Comparison of ENCODE assay signal across 8 cellular contexts in the genomic region with DNA sequence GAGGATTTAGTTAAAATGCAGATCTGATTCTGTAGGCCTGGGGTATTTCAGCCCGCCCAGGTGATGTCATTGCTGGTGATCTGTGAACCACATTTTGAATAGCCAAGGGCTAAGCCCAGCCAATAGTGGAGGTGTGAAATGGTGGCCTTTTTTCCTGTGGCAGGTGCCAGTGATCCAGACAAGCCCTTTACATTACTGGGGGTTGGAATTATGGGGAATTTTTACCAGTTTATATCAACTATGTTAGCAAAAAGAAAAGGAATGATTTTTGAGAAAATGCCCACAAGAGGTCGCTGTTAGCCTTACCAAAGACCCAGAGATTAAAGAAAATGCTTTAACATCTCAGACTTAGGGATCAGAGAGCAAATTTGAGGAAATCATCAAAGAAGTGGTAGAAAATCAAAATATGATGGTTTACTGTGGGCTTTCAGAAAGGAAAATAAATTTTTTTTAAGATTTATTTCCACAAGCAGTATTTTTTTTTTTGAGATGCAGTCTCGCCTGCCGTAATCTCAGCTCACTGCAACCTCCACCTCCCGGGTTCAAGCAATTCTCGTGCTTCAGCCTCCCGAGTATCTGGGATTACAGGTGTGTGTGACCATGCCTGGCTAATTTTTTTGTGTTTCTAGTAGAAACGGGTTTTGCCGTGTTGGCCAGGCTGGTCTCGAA. TPM values are rescaled to one million over a fixed set of nuclear protein-coding genes. Genes with fewer than 3 reads are reported as not detected.
A peak's percentile ranks its signal among the peaks of the same experiment; 100 is the strongest.
DNase-seq lines count a peak whose midpoint lies in the region; ATAC-seq and TF ChIP-seq lines count a peak whose summit lies in the region.

No MANE protein-coding gene starts in this region.

- peak; percentile 69 for DNase-seq in A673 (ENCODE audit: low spot score)
- peak; percentile 39 for DNase-seq in DMS79 treated with DMSO at 0.1 percent for 48 hours (lab: John Stamatoyannopoulos, UW)
- DNase-seq in NCI-H1092 treated with DMSO at 0.1 percent for 48 hours (lab: John Stamatoyannopoulos, UW), result peak; percentile 59
- DNase-seq in WERI-Rb-1, result peak; percentile 16
- DNase-seq in germinal center (ENCODE audit: low spot score), result peak; percentile 35
- no peak for DNase-seq in gastrocnemius medialis

- H3K4me1 ChIP-seq in A673 (ENCODE audit: insufficient read depth, low read length, poor library complexity, severe bottlenecking), result no peaks in the 10 kb centered on the region
- H3K4me1 ChIP-seq in gastrocnemius medialis, result peaks cover 8 to 13% of the 10 kb centered on the region in 2 donors

- TF ChIP-seq CTCF in A673 (conservative IDR thresholded peaks at IDR 0.05; ENCODE audit: low read depth, low read length) (peak; percentile 80), WERI-Rb-1 (IDR thresholded peaks at IDR 0.05; ENCODE audit: low read depth, low read length) (peak; percentile 16; the same call in 1 of the 2 replicates), gastrocnemius medialis (IDR thresholded peaks at IDR 0.05 in 4 of 5, conservative IDR thresholded peaks at IDR 0.05 in 1 of 5) (peak; percentile 49 to 76 (median 49))

- in situ Hi-C loops in gastrocnemius medialis (cut with MboI; ENCODE audit: low sequenced_read_pairs in 4 of 4), result no loop called here

- POLR2A ChIA-PET in A673 (lab: Charles Lee; ENCODE audit: low non-redundant PET), result no interaction called here

- no peak for TF ChIP-seq POLR2A in gastrocnemius medialis (IDR thresholded peaks at IDR 0.05)

- H3K9me3 ChIP-seq in A673 (ENCODE audit: low read depth, low read length, poor library complexity, severe bottlenecking) (peaks cover 3% of the 10 kb centered on the region), WERI-Rb-1 (ENCODE audit: severe bottlenecking) (no peaks in the 10 kb centered on the region), gastrocnemius medialis (no peaks in the 10 kb centered on the region)

- intact Hi-C loops in A673 (cut with micrococcal nuclease; ENCODE audit: unreplicated experiment), result loop anchor here (1.0 kb wide), 1 partner anchor 327 kb away; no protein-coding TSS in a partner anchor
- intact Hi-C loops in gastrocnemius medialis (cut with DNase I; ENCODE audit: low total_unique reads), result loop anchor here (1.0 to 10.0 kb wide), 3 partner anchors 327 to 1345 kb away; partner anchors contain the start of genes DCUN1D3 and LYRM1

- H3K27ac ChIP-seq in A673 (ENCODE audit: low read depth, low read length, poor library complexity, severe bottlenecking) (no peak overlapping the region), WERI-Rb-1 (no peak overlapping the region), gastrocnemius medialis (no peak overlapping the region)

- BruUV-seq in A673 (replicated peaks; lab: Mats Ljungman, UMichigan), result no TSS peak

- H3K27me3 ChIP-seq in A673 (replicated peaks; ENCODE audit: insufficient read depth, low read depth, low read length, poor library complexity) (no peaks in the 10 kb centered on the region), WERI-Rb-1 (ENCODE audit: insufficient read depth, low read depth, severe bottlenecking) (no peaks in the 10 kb centered on the region), gastrocnemius medialis (no peaks in the 10 kb centered on the region)

- no peak for ATAC-seq in gastrocnemius medialis
- ATAC-seq in HG03469 (IDR thresholded peaks at IDR 0.05; ENCODE audit: unreplicated experiment), result no peak
- no peak for ATAC-seq in HG03571 (IDR thresholded peaks at IDR 0.05; ENCODE audit: unreplicated experiment)

- H3K36me3 ChIP-seq in A673 (ENCODE audit: insufficient read depth, low read length, poor library complexity, severe bottlenecking) (no peaks in the 10 kb centered on the region), WERI-Rb-1 (no peaks in the 10 kb centered on the region), gastrocnemius medialis (no peaks in the 10 kb centered on the region)

- CTCF ChIA-PET in A673 (lab: Charles Lee), result interaction anchor here (0.7 kb wide), 1 partner anchor 492 kb away, joined by 5 read pairs; the partner anchor contains the start of gene COQ7

- H3K4me3 ChIP-seq in A673 (ENCODE audit: low read depth, low read length, poor library complexity, severe bottlenecking) (no peak overlapping the region), WERI-Rb-1 (ENCODE audit: low read depth, low read length) (no peak overlapping the region), gastrocnemius medialis (no peak overlapping the region)

RNA-seq across cellular contexts. Expression of gene VPS35L, which starts 3.9 kb away (rescaled TPM):
- total RNA-seq in A673 (2021), result 51.1 and 53.3 TPM in 2 replicates
- 10 to 100 TPM; 16.9 to 29.1 (median 24.8) TPM for total RNA-seq in gastrocnemius medialis

RNA-seq across cellular contexts. Expression of gene CCP110, which starts 35.6 kb away (rescaled TPM):
- total RNA-seq in A673 (2021) (37.8 and 42.1 TPM in 2 replicates), gastrocnemius medialis (1 to 10 TPM; 6.8 to 8.8 (median 7.0) TPM)

RNA-seq across cellular contexts. Expression of gene GDE1, which starts 37.5 kb away (rescaled TPM):
- total RNA-seq in A673 (2021), result 63.5 and 64.2 TPM in 2 replicates
- 10 to 100 TPM; 48.8 to 64.1 (median 53.7) TPM for total RNA-seq in gastrocnemius medialis

Comparison
In these comparisons a context has a peak if more than half of its experiments do, and no peak if none do; other contexts are left out.
1. DNase-seq: peak in A673 (single experiment), DMS79 treated with DMSO at 0.1 percent for 48 hours (single experiment), NCI-H1092 treated with DMSO at 0.1 percent for 48 hours (single experiment), WERI-Rb-1 (single experiment) and germinal center (single experiment); none in gastrocnemius medialis (0 of 2).
2. CTCF ChIP-seq: peak in every context shown above with its lines; median percentile 80 in A673; 49 in gastrocnemius medialis; 16 in WERI-Rb-1.